25 cellular contexts compared by ENCODE assay signal in the genomic region with DNA sequence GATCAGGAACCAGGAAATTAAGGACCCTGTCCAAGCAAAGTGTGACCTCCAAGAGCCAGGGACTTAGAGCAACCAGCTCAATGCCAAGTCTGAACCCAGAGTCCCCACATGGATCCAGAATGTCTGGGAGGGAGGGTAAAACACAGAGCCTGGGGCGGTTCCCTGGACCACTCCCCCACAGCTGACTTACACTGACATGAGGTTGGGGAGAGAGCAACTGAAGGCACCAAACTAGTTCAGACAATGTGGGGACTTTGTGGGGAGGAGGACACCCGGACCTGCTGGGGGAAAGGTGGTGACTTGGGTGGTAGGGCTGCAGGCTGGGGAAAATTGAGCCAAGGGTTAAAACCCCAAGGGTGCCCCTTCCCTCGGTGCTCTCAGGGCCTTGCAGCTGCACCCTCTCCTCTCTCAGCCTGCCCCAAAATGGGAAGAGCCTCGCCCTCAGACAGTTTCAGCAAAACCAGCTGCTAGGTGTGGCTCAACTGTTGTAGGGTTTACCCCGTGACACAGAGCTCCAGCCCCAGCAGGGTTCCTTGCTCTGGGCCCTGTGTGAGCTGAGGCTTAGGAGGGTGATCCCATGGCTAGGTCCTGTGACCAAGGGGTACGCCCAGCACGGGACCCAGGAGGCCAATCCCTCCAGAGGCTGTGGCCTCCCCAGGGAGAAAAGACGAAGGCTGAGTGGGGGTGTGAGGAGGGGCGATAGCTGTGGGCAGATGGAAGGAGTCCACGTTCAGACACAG. TPM values are rescaled to one million over a fixed set of nuclear protein-coding genes. Genes with fewer than 3 reads are reported as not detected.
A peak's percentile ranks its signal among the peaks of the same experiment; 100 is the strongest.
DNase-seq lines count a peak whose midpoint lies in the region; ATAC-seq and TF ChIP-seq lines count a peak whose summit lies in the region.
"Had no signal": no experiment of that assay in that cellular context is flagged by ENCODE, and none has a peak within 500 bp of the region (broad histone marks: within the 10 kb centered on the region; RNA-seq: fewer than 3 reads in every experiment).

No MANE protein-coding gene starts in this region.

- no peaks in the 10 kb centered on the region for H3K9me3 Mint-ChIP-seq in dendritic cell treated with granulocyte-macrophage colony-stimulating factor and Interleukin-4, amounts not matched to agents 40 ng/mL and 50 ng/mL, for 4 days
- H3K9me3 Mint-ChIP-seq: activated naive CD4-positive, alpha-beta T cell treated with anti-CD3 and anti-CD28 coated beads, Interleukin-2, amount 50 U/mL, for 24 hours had no signal

- H3K36me3 ChIP-seq in right atrium auricular region (no peaks in the 10 kb centered on the region), lung (ENCODE audit: control insufficient read depth in 2 of 2, insufficient read depth in 2 of 2, low read length in 2 of 2) (no peaks in the 10 kb centered on the region), vagina (no peaks in the 10 kb centered on the region)
- H3K36me3 ChIP-seq: brain microvascular endothelial cell, HAP-1 had no signal

- intact Hi-C loops in Right ventricle myocardium inferior (cut with DNase I) = no loop called here
- intact Hi-C loops in dendritic cell treated with granulocyte-macrophage colony-stimulating factor and Interleukin-4, amounts not matched to agents 40 ng/mL and 50 ng/mL, for 4 days (cut with micrococcal nuclease) = loop anchor here (2.0 to 5.0 kb wide), 2 partner anchors 16 to 33 kb away; no protein-coding TSS in a partner anchor
- intact Hi-C loops in vagina (cut with DNase I) = no loop called here
- intact Hi-C loops in posterior cingulate gyrus (cut with DNase I) = no loop called here

- H3K4me1 ChIP-seq in right atrium auricular region (no peaks in the 10 kb centered on the region), lung (ENCODE audit: control insufficient read depth in 2 of 2, insufficient read depth in 2 of 2, low read length in 2 of 2) (no peaks in the 10 kb centered on the region), vagina (no peaks in the 10 kb centered on the region)
- H3K4me1 ChIP-seq: HAP-1 had no signal

- H3K27me3 ChIP-seq in right atrium auricular region (no peaks in the 10 kb centered on the region), lung (ENCODE audit: control insufficient read depth, insufficient read depth) (no peaks in the 10 kb centered on the region), vagina (no peaks in the 10 kb centered on the region)
- H3K27me3 ChIP-seq: brain microvascular endothelial cell had no signal

- peaks cover 79% of the 10 kb centered on the region for H3K4me1 Mint-ChIP-seq in dendritic cell treated with granulocyte-macrophage colony-stimulating factor and Interleukin-4, amounts not matched to agents 40 ng/mL and 50 ng/mL, for 4 days (ENCODE audit: low read depth)
- H3K4me1 Mint-ChIP-seq: activated naive CD4-positive, alpha-beta T cell treated with anti-CD3 and anti-CD28 coated beads, Interleukin-2, amount 50 U/mL, for 24 hours; immature natural killer cell had no signal

- H3K4me3 ChIP-seq in right atrium auricular region (no peak overlapping the region), lung (no peak overlapping the region), vagina (no peak overlapping the region)
- H3K4me3 ChIP-seq: A549, HAP-1 had no signal

- H3K27ac Mint-ChIP-seq in dendritic cell treated with granulocyte-macrophage colony-stimulating factor and Interleukin-4, amounts not matched to agents 40 ng/mL and 50 ng/mL, for 4 days = peak overlapping the region; percentile 90
- H3K27ac Mint-ChIP-seq: activated naive CD4-positive, alpha-beta T cell treated with anti-CD3 and anti-CD28 coated beads, Interleukin-2, amount 50 U/mL, for 24 hours; immature natural killer cell had no signal

- ATAC-seq in Right ventricle myocardium inferior (peak; percentile 61), lung (ENCODE audit: insufficient read depth, low FRiP score) (peak; percentile 71), GM18907 (IDR thresholded peaks at IDR 0.05; ENCODE audit: unreplicated experiment) (no peak)
- ATAC-seq: A549; activated CD4-positive, CD25-positive, alpha-beta regulatory T cell treated with anti-CD3 and anti-CD28 coated beads, Interleukin-2, amount 50 U/mL, for 24 hours; PC-3 had no signal

- WGBS in lung, 2 donors = 63 to 65% methylated on average over 10 of the region's 10 CpGs

- H3K36me3 Mint-ChIP-seq in dendritic cell treated with granulocyte-macrophage colony-stimulating factor and Interleukin-4, amounts not matched to agents 40 ng/mL and 50 ng/mL, for 4 days (ENCODE audit: low read depth) = peaks cover 10% of the 10 kb centered on the region
- H3K36me3 Mint-ChIP-seq: activated naive CD4-positive, alpha-beta T cell treated with anti-CD3 and anti-CD28 coated beads, Interleukin-2, amount 50 U/mL, for 24 hours; immature natural killer cell had no signal

- H3K4me3 Mint-ChIP-seq in dendritic cell treated with granulocyte-macrophage colony-stimulating factor and Interleukin-4, amounts not matched to agents 40 ng/mL and 50 ng/mL, for 4 days = peak overlapping the region; percentile 44
- H3K4me3 Mint-ChIP-seq: activated naive CD4-positive, alpha-beta T cell treated with anti-CD3 and anti-CD28 coated beads, Interleukin-2, amount 50 U/mL, for 24 hours; immature natural killer cell had no signal

- DNase-seq in Right ventricle myocardium inferior (ENCODE audit: missing footprints) = peak; percentile 75
- DNase-seq in right atrium auricular region (ENCODE audit: low spot score) = no peak
- peak; percentile 46 for DNase-seq in lung (ENCODE audit: low spot score)
- DNase-seq in vagina (ENCODE audit: extremely low spot score in 2 of 2) = peak; percentile 78 to 84
- no peak for DNase-seq in A172 (ENCODE audit: low spot score)
- no peak for DNase-seq in posterior cingulate gyrus
- DNase-seq: activated CD8-positive, alpha-beta memory T cell treated with anti-CD3 and anti-CD28 coated beads, Interleukin-2, amount 50 U/mL, for 4 hours; brain microvascular endothelial cell; effector CD8-positive, alpha-beta T cell; foreskin melanocyte; GDM1; immature natural killer cell; NCI-H146; NCI-H446 treated with DMSO at 0.1 percent for 48 hours; PC-3; stimulated activated CD4-positive, alpha-beta T cell treated with anti-CD3 and anti-CD28 coated beads, Interleukin-1b, Interleukin-23, amount 100 ng/mL, for 48 hours; stimulated activated CD8-positive, alpha-beta memory T cell treated with anti-CD3 and anti-CD28 coated beads, Interleukin-4, amount 100 ng/mL, for 48 hours; T-helper 1 cell had no signal

- TF ChIP-seq CTCF in right atrium auricular region (IDR thresholded peaks at IDR 0.05) (no peak), lung (IDR thresholded peaks at IDR 0.05; ENCODE audit: control extremely low read depth, extremely low read depth) (no peak), vagina (IDR thresholded peaks at IDR 0.05) (no peak)

- no peaks in the 10 kb centered on the region for H3K27me3 Mint-ChIP-seq in dendritic cell treated with granulocyte-macrophage colony-stimulating factor and Interleukin-4, amounts not matched to agents 40 ng/mL and 50 ng/mL, for 4 days
- H3K27me3 Mint-ChIP-seq: activated naive CD4-positive, alpha-beta T cell treated with anti-CD3 and anti-CD28 coated beads, Interleukin-2, amount 50 U/mL, for 24 hours had no signal

- H3K27ac ChIP-seq in right atrium auricular region = no peak overlapping the region
- no peak overlapping the region for H3K27ac ChIP-seq in lung (ENCODE audit: low read depth in 1 of 2, low read length in 1 of 2)
- no peak overlapping the region for H3K27ac ChIP-seq in vagina
- H3K27ac ChIP-seq: A549, brain microvascular endothelial cell had no signal

- no peak for TF ChIP-seq POLR2A in vagina (IDR thresholded peaks at IDR 0.05)

- H3K9me3 ChIP-seq in right atrium auricular region = no peaks in the 10 kb centered on the region
- peaks cover 0 to 3% of the 10 kb centered on the region in 2 donors for H3K9me3 ChIP-seq in lung (ENCODE audit: control insufficient read depth in 2 of 2, insufficient read depth in 1 of 2, low read length in 1 of 2)
- no peaks in the 10 kb centered on the region for H3K9me3 ChIP-seq in vagina
- H3K9me3 ChIP-seq: A549, Caco-2, HAP-1 had no signal

RNA-seq across cellular contexts. Expression of gene MARCO, which starts 28.6 kb away (rescaled TPM):
- total RNA-seq in Right ventricle myocardium inferior = 19.7 TPM
- 10 to 100 TPM in 1 of 2 donors, 1 to 10 TPM in 1; 1.6 to 34.1 TPM for total RNA-seq in right atrium auricular region
- total RNA-seq in lung = 100 to 1,000 TPM in 1 of 2 donors, 10 to 100 TPM in 1; 20.3 to 213 TPM
- 100 to 1,000 TPM; 114 to 833 TPM for polyA plus RNA-seq in lung
- 5.6 TPM for total RNA-seq in vagina
- not detected in 2 replicates for total RNA-seq in A172 (2014; rRNA removed; shearing (Covaris generic))
- total RNA-seq: PC-3 had no signal

Comparison
In these comparisons a context has a peak if more than half of its experiments do, and no peak if none do; other contexts are left out.
1. DNase-seq: peak in Right ventricle myocardium inferior (single experiment), lung (single experiment) and vagina (2 of 2); none in right atrium auricular region (single experiment), A172 (single experiment) and posterior cingulate gyrus (0 of 10).